ENCODE assay signal across 23 cellular contexts in the genomic region with DNA sequence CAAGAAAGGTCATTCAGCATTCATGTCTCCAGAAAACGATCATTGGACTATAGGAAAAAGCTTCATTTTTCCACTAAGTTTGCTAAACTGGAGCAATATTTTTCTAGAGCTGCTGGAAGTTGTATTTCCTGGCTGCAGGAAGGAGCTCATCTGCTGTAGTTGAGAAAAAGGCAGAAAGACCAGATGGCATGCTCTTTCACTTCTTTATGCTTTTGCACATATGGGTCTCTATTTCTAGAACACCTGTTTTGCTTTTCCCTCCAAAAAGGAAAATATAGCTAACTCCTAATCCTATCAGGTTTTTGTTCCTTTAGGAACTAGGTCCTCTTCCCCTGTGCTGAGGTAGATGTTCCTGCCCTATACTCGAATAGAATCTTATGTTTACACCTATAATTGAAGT.
"Had no signal": no experiment of that assay in that cellular context is flagged by ENCODE, and none has a peak within 500 bp of the region (broad histone marks: within the 10 kb centered on the region; RNA-seq: fewer than 3 reads in every experiment).

No MANE protein-coding gene starts in this region.

- H3K4me3 Mint-ChIP-seq: dendritic cell treated with granulocyte-macrophage colony-stimulating factor and Interleukin-4, amounts not matched to agents 40 ng/mL and 50 ng/mL, for 4 days; endodermal cell; mesothelial cell of epicardium; naive B cell; natural killer cell treated with Interleukin-12 subunit alpha and Interleukin-12 subunit beta and Interleukin-15 and Interleukin-18, amount 100 ng/mL, for 72 hours; neural crest cell; stimulated activated memory B cell treated with anti-CD40 and anti-IgM and Interleukin-4, amounts not matched to agents 10 μg/mL and 1 μg/mL and 100 μg/mL, for 72 hours had no signal

- DNase-seq: colonic mucosa; effector CD8-positive, alpha-beta T cell; endodermal cell; foreskin fibroblast; gastrocnemius medialis; heart left ventricle; left cardiac atrium; left lung; mesenchymal stem cell; mucosa of descending colon; naive B cell; pancreas; stimulated activated CD4-positive, alpha-beta T cell treated with anti-CD3 and anti-CD28 coated beads, Interleukin-12 subunit alpha, Interleukin-12 subunit beta, amount 100 ng/mL, for 4 hours; stimulated activated CD4-positive, alpha-beta T cell treated with anti-CD3 and anti-CD28 coated beads, Interleukin-1b, Interleukin-23, amount 100 ng/mL, for 48 hours; stimulated activated CD4-positive, alpha-beta T cell treated with anti-CD3 and anti-CD28 coated beads, Interleukin-4, amount 100 ng/mL, for 24 hours; stimulated activated naive CD8-positive, alpha-beta T cell treated with anti-CD3 and anti-CD28 coated beads, Interleukin-15, Interleukin-2, amounts not matched to agents 100 U/mL and 50 U/mL, for 24 hours; substantia nigra; upper lobe of left lung had no signal

- H3K9me3 Mint-ChIP-seq: dendritic cell treated with granulocyte-macrophage colony-stimulating factor and Interleukin-4, amounts not matched to agents 40 ng/mL and 50 ng/mL, for 4 days; natural killer cell treated with Interleukin-12 subunit alpha and Interleukin-12 subunit beta and Interleukin-15 and Interleukin-18, amount 100 ng/mL, for 72 hours had no signal

- H3K36me3 Mint-ChIP-seq: natural killer cell treated with Interleukin-12 subunit alpha and Interleukin-12 subunit beta and Interleukin-15 and Interleukin-18, amount 100 ng/mL, for 72 hours had no signal

- H3K27me3 Mint-ChIP-seq: dendritic cell treated with granulocyte-macrophage colony-stimulating factor and Interleukin-4, amounts not matched to agents 40 ng/mL and 50 ng/mL, for 4 days had no signal

- H3K27ac Mint-ChIP-seq: dendritic cell treated with granulocyte-macrophage colony-stimulating factor and Interleukin-4, amounts not matched to agents 40 ng/mL and 50 ng/mL, for 4 days; endodermal cell; mesothelial cell of epicardium; naive B cell; natural killer cell treated with Interleukin-12 subunit alpha and Interleukin-12 subunit beta and Interleukin-15 and Interleukin-18, amount 100 ng/mL, for 72 hours; stimulated activated memory B cell treated with anti-CD40 and anti-IgM and Interleukin-4, amounts not matched to agents 10 μg/mL and 1 μg/mL and 100 μg/mL, for 72 hours had no signal

- H3K4me1 Mint-ChIP-seq: endodermal cell; naive B cell; neural crest cell; stimulated activated memory B cell treated with anti-CD40 and anti-IgM and Interleukin-4, amounts not matched to agents 10 μg/mL and 1 μg/mL and 100 μg/mL, for 72 hours had no signal
